8 cellular contexts compared by ENCODE assay signal in genomic region chr17:40107266-40107980, GRCh38. TPM values are rescaled to one million over a fixed set of nuclear protein-coding genes. Genes with fewer than 3 reads are reported as not detected.
DNase-seq lines count a peak whose midpoint lies in the region; ATAC-seq and TF ChIP-seq lines count a peak whose summit lies in the region.

No MANE protein-coding gene starts in this region.

- no peaks in the 10 kb centered on the region for H3K27me3 Mint-ChIP-seq in activated CD8-positive, alpha-beta T cell treated with anti-CD3 and anti-CD28 coated beads for 36 hours
- H3K27me3 Mint-ChIP-seq in stimulated activated memory B cell treated with anti-CD40 and anti-IgM and Interleukin-4, amounts not matched to agents 10 μg/mL and 1 μg/mL and 100 μg/mL, for 72 hours, result no peaks in the 10 kb centered on the region

- peaks cover 87% of the 10 kb centered on the region for H3K4me1 Mint-ChIP-seq in activated CD8-positive, alpha-beta T cell treated with anti-CD3 and anti-CD28 coated beads for 36 hours (ENCODE audit: low read depth)
- peaks cover 51% of the 10 kb centered on the region for H3K4me1 Mint-ChIP-seq in stimulated activated memory B cell treated with anti-CD40 and anti-IgM and Interleukin-4, amounts not matched to agents 10 μg/mL and 1 μg/mL and 100 μg/mL, for 72 hours

- CTCF ChIA-PET in HEK293 (lab: Yijun Ruan, JAX), result interaction anchor here (1.5 to 3.0 kb wide), 3 partner anchors 21 to 69 kb away, joined by 3 to 18 read pairs (median 4); no protein-coding TSS in a partner anchor
- CTCF ChIA-PET in activated CD8-positive, alpha-beta T cell treated with anti-CD3 and anti-CD28 coated beads for 36 hours (lab: Charles Lee), result interaction anchor here (1.4 kb wide), 2 partner anchors 84 to 94 kb away, joined by 3 to 8 read pairs; no protein-coding TSS in a partner anchor

- peak overlapping the region; percentile 3; the same call in 1 of the 2 replicates for H3K27ac ChIP-seq in HEK293 (ENCODE audit: extremely low read depth, low read depth, low read length)
- H3K27ac ChIP-seq in iPS-20b (ENCODE audit: low read length), result no peak overlapping the region

- peak overlapping the region; percentile 48 for H3K4me3 Mint-ChIP-seq in activated CD8-positive, alpha-beta T cell treated with anti-CD3 and anti-CD28 coated beads for 36 hours
- H3K4me3 Mint-ChIP-seq in stimulated activated memory B cell treated with anti-CD40 and anti-IgM and Interleukin-4, amounts not matched to agents 10 μg/mL and 1 μg/mL and 100 μg/mL, for 72 hours, result peak overlapping the region; percentile 46

- no peaks in the 10 kb centered on the region for H3K9me3 Mint-ChIP-seq in activated CD8-positive, alpha-beta T cell treated with anti-CD3 and anti-CD28 coated beads for 36 hours
- H3K9me3 Mint-ChIP-seq in stimulated activated memory B cell treated with anti-CD40 and anti-IgM and Interleukin-4, amounts not matched to agents 10 μg/mL and 1 μg/mL and 100 μg/mL, for 72 hours, result no peaks in the 10 kb centered on the region

- peak overlapping the region; percentile 89 for H3K27ac Mint-ChIP-seq in activated CD8-positive, alpha-beta T cell treated with anti-CD3 and anti-CD28 coated beads for 36 hours
- H3K27ac Mint-ChIP-seq in stimulated activated memory B cell treated with anti-CD40 and anti-IgM and Interleukin-4, amounts not matched to agents 10 μg/mL and 1 μg/mL and 100 μg/mL, for 72 hours, result peak overlapping the region; percentile 77

- H3K27me3 ChIP-seq in iPS-20b (ENCODE audit: insufficient read depth, low read length), result peaks cover 31% of the 10 kb centered on the region

- peak; percentile 26 for DNase-seq in activated CD8-positive, alpha-beta T cell treated with anti-CD3 and anti-CD28 coated beads for 36 hours
- no peak for DNase-seq in OCI-M1 (lab: John Stamatoyannopoulos, UW)

- no peak overlapping the region for H3K4me3 ChIP-seq in HEK293 (ENCODE audit: low read depth, low read length)
- 0 out of 2 replicates have a peak overlapping the region, but pooled peaks have one; percentile 2 for H3K4me3 ChIP-seq in iPS-20b (ENCODE audit: low read length)

- H3K9me3 ChIP-seq in HEK293 (ENCODE audit: control insufficient read depth, insufficient read depth, low read depth, low read length) (no peaks in the 10 kb centered on the region), iPS-20b (ENCODE audit: insufficient read depth, low read depth, low read length) (no peaks in the 10 kb centered on the region)

- H3K4me1 ChIP-seq in HEK293 (ENCODE audit: control insufficient read depth, insufficient read depth, low read length) (peaks cover 9% of the 10 kb centered on the region), iPS-20b (ENCODE audit: insufficient read depth, low read length) (peaks cover 51% of the 10 kb centered on the region)

- no peaks in the 10 kb centered on the region for H3K36me3 Mint-ChIP-seq in activated CD8-positive, alpha-beta T cell treated with anti-CD3 and anti-CD28 coated beads for 36 hours (ENCODE audit: low read depth)
- H3K36me3 Mint-ChIP-seq in stimulated activated memory B cell treated with anti-CD40 and anti-IgM and Interleukin-4, amounts not matched to agents 10 μg/mL and 1 μg/mL and 100 μg/mL, for 72 hours, result no peaks in the 10 kb centered on the region

- H3K36me3 ChIP-seq in HEK293 (ENCODE audit: control insufficient read depth in 2 of 2, insufficient read depth in 1 of 2, low read length in 2 of 2), result no peaks in the 10 kb centered on the region
- H3K36me3 ChIP-seq in iPS-20b (ENCODE audit: insufficient read depth, low read depth, low read length), result no peaks in the 10 kb centered on the region

- TF ChIP-seq CTCF in HEK293 (tag by site-specific recombination; IDR thresholded peaks at IDR 0.05), result no peak
- no peak for TF ChIP-seq CTCF in activated CD8-positive, alpha-beta T cell treated with anti-CD3 and anti-CD28 coated beads for 36 hours (IDR thresholded peaks at IDR 0.05)

- POLR2A ChIA-PET in HEK293 (lab: Yijun Ruan, JAX), result interaction anchor here (1.3 kb wide), 1 partner anchor 12 kb away, joined by 3 read pairs; no protein-coding TSS in a partner anchor
- POLR2A ChIA-PET in activated CD8-positive, alpha-beta T cell treated with anti-CD3 and anti-CD28 coated beads for 36 hours (lab: Charles Lee), result interaction anchor here (1.2 to 1.3 kb wide), 3 partner anchors 13 to 32 kb away, joined by 3 to 8 read pairs (median 5); partner anchors contain the start of genes CASC3 and MSL1

- intact Hi-C loops in activated CD8-positive, alpha-beta T cell treated with anti-CD3 and anti-CD28 coated beads for 36 hours (cut with micrococcal nuclease), result no loop called here

- H3K9ac ChIP-seq in iPS-20b (ENCODE audit: low read depth, low read length), result peak overlapping the region; percentile 37; the same call in 1 of the 2 replicates

- no peak for ATAC-seq in activated CD8-positive, alpha-beta T cell treated with anti-CD3 and anti-CD28 coated beads for 36 hours
- peak; percentile 18 for ATAC-seq in stimulated activated memory B cell treated with anti-CD40 and anti-IgM and Interleukin-4, amounts not matched to agents 10 μg/mL and 1 μg/mL and 100 μg/mL, for 72 hours
- ATAC-seq in HG03460 (IDR thresholded peaks at IDR 0.05; ENCODE audit: unreplicated experiment) (no peak), HG03571 (IDR thresholded peaks at IDR 0.05; ENCODE audit: unreplicated experiment) (no peak), HG03175 (IDR thresholded peaks at IDR 0.05; ENCODE audit: unreplicated experiment) (no peak)

TF ChIP-seq in HEK293, 187 proteins besides CTCF, POLR2A, EP300 and RAD21:
- no peak for TF ChIP-seq OVOL3 (tag by site-specific recombination; IDR thresholded peaks at IDR 0.05)
- TF ChIP-seq GLIS1 (tag by site-specific recombination; IDR thresholded peaks at IDR 0.05), result no peak
- TF ChIP-seq ZNF404 (tag by site-specific recombination; IDR thresholded peaks at IDR 0.05), result no peak
- TF ChIP-seq ZNF558 (tag by site-specific recombination; IDR thresholded peaks at IDR 0.05), result no peak
- TF ChIP-seq ZNF184 (tag by site-specific recombination; IDR thresholded peaks at IDR 0.05), result no peak
- no peak for TF ChIP-seq ZNF664 (tag by site-specific recombination; IDR thresholded peaks at IDR 0.05)
- no peak for TF ChIP-seq PRDM4 (tag by site-specific recombination; IDR thresholded peaks at IDR 0.05)
- TF ChIP-seq ZNF26 (tag by site-specific recombination; IDR thresholded peaks at IDR 0.05), result no peak
- TF ChIP-seq ZNF18 (tag by site-specific recombination; IDR thresholded peaks at IDR 0.05), result no peak
- TF ChIP-seq HOXA7 (CRISPR knock-in tag; IDR thresholded peaks at IDR 0.05; ENCODE audit: borderline replicate concordance), result no peak
- TF ChIP-seq ZBTB8A (tag by site-specific recombination; IDR thresholded peaks at IDR 0.05), result no peak
- no peak for TF ChIP-seq ZNF585B (tag by site-specific recombination; IDR thresholded peaks at IDR 0.05)
TF ChIP-seq in HEK293: peak in this region for 0.

RNA-seq across cellular contexts. Expression of gene NR1D1, which starts 7.0 kb away (rescaled TPM):
- total RNA-seq in activated CD8-positive, alpha-beta T cell treated with anti-CD3 and anti-CD28 coated beads for 36 hours, result 1 to 10 TPM; 6.0 to 6.5 TPM

RNA-seq across cellular contexts. Expression of gene MSL1, which starts 14.3 kb away (rescaled TPM):
- 10 to 100 TPM; 69.0 to 70.1 TPM for total RNA-seq in activated CD8-positive, alpha-beta T cell treated with anti-CD3 and anti-CD28 coated beads for 36 hours

RNA-seq across cellular contexts. Expression of gene CASC3, which starts 32.9 kb away (rescaled TPM):
- total RNA-seq in activated CD8-positive, alpha-beta T cell treated with anti-CD3 and anti-CD28 coated beads for 36 hours, result 10 to 100 TPM; 75.1 to 75.6 TPM

RNA-seq across cellular contexts. Expression of gene THRA, which starts 44.7 kb away (rescaled TPM):
- total RNA-seq in activated CD8-positive, alpha-beta T cell treated with anti-CD3 and anti-CD28 coated beads for 36 hours, result 10 to 100 TPM; 11.1 to 13.8 TPM

RNA-seq across cellular contexts. Expression of gene MED24, which starts 53.2 kb away (rescaled TPM):
- 10 to 100 TPM; 90.2 to 96.4 TPM for total RNA-seq in activated CD8-positive, alpha-beta T cell treated with anti-CD3 and anti-CD28 coated beads for 36 hours
